1 cellular context compared by ENCODE assay signal in the genomic region with DNA sequence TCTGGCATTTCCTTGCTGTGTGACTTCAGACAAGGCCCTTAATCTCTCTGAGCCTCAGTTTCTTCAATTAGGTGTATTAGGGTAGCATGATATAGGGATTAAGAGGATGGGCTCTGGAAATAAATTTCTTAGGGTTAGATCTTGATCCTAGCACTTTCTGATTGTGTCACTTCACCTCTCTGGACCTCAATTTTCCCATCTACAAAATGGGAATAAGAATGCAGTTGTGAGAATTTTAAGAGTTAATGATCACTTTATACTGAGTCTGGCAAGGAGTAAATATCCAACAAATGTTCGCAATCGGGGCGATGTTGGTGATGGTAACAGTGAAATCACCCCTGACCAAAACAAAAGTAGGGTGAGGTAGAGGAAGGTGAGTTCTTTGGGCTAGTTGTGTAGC.
TF ChIP-seq lines count a peak whose summit lies in the region.

No MANE protein-coding gene starts in this region.

TF ChIP-seq in GM23338, 12 proteins besides CTCF, POLR2A, EP300 and RAD21 (continued from another document):
- TF ChIP-seq REST (IDR thresholded peaks at IDR 0.05; ENCODE audit: unreplicated experiment) (no peak), EZH2 (IDR thresholded peaks at IDR 0.05; ENCODE audit: low read depth, unreplicated experiment) (no peak)
